Comparison of ENCODE assay signal across 1 cellular context in the genomic region with DNA sequence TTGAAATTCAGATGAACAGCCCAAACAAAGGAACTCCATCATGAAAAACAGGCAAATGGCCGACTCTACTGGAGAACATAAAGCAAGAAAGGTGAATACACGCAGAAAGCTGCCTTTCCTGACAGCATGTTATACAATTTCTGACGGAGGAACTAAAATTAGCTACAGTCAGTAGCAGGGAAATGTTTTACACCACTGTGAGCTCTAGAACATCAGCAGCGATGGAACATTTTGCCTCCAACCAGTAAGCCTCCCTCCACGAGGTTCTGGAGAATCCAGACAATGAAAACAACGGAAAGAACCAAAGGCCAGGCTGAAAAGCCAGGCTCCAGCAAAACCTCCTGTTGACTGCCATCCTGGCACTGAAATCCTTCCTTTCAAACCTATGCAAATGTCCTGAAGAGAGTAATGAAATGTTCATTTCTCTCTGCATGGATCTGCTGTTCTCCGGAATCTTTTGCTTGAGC.
TF ChIP-seq lines count a peak whose summit lies in the region.

No MANE protein-coding gene starts in this region.

TF ChIP-seq in HepG2, 621 proteins besides CTCF, POLR2A, EP300 and RAD21 (continued from another document):
- TF ChIP-seq, protein P1, sequence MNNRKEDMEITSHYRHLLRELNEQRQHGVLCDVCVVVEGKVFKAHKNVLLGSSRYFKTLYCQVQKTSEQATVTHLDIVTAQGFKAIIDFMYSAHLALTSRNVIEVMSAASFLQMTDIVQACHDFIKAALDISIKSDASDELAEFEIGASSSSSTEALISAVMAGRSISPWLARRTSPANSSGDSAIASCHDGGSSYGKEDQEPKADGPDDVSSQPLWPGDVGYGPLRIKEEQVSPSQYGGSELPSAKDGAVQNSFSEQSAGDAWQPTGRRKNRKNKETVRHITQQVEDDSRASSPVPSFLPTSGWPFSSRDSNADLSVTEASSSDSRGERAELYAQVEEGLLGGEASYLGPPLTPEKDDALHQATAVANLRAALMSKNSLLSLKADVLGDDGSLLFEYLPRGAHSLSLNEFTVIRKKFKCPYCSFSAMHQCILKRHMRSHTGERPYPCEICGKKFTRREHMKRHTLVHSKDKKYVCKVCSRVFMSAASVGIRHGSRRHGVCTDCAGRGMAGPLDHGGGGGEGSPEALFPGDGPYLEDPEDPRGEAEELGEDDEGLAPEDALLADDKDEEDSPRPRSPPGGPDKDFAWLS (CRISPR knock-in tag; IDR thresholded peaks at IDR 0.05; ENCODE audit: borderline replicate concordance) = no peak
- TF ChIP-seq MAFG (CRISPR knock-in tag; IDR thresholded peaks at IDR 0.05) (no peak), RBM22 (optimal IDR thresholded peaks at IDR 0.05; ENCODE audit: low read length) (no peak), HMG20A (CRISPR knock-in tag; IDR thresholded peaks at IDR 0.05; ENCODE audit: borderline replicate concordance) (no peak), DR1 (CRISPR knock-in tag; IDR thresholded peaks at IDR 0.05) (no peak), TSC22D2 (CRISPR knock-in tag; IDR thresholded peaks at IDR 0.05; ENCODE audit: borderline replicate concordance) (no peak), NAIF1 (CRISPR knock-in tag; IDR thresholded peaks at IDR 0.05; ENCODE audit: borderline replicate concordance) (no peak)
- TF ChIP-seq, protein P2, sequence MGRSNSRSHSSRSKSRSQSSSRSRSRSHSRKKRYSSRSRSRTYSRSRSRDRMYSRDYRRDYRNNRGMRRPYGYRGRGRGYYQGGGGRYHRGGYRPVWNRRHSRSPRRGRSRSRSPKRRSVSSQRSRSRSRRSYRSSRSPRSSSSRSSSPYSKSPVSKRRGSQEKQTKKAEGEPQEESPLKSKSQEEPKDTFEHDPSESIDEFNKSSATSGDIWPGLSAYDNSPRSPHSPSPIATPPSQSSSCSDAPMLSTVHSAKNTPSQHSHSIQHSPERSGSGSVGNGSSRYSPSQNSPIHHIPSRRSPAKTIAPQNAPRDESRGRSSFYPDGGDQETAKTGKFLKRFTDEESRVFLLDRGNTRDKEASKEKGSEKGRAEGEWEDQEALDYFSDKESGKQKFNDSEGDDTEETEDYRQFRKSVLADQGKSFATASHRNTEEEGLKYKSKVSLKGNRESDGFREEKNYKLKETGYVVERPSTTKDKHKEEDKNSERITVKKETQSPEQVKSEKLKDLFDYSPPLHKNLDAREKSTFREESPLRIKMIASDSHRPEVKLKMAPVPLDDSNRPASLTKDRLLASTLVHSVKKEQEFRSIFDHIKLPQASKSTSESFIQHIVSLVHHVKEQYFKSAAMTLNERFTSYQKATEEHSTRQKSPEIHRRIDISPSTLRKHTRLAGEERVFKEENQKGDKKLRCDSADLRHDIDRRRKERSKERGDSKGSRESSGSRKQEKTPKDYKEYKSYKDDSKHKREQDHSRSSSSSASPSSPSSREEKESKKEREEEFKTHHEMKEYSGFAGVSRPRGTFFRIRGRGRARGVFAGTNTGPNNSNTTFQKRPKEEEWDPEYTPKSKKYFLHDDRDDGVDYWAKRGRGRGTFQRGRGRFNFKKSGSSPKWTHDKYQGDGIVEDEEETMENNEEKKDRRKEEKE (IDR thresholded peaks at IDR 0.05) = no peak
- TF ChIP-seq, protein P3, sequence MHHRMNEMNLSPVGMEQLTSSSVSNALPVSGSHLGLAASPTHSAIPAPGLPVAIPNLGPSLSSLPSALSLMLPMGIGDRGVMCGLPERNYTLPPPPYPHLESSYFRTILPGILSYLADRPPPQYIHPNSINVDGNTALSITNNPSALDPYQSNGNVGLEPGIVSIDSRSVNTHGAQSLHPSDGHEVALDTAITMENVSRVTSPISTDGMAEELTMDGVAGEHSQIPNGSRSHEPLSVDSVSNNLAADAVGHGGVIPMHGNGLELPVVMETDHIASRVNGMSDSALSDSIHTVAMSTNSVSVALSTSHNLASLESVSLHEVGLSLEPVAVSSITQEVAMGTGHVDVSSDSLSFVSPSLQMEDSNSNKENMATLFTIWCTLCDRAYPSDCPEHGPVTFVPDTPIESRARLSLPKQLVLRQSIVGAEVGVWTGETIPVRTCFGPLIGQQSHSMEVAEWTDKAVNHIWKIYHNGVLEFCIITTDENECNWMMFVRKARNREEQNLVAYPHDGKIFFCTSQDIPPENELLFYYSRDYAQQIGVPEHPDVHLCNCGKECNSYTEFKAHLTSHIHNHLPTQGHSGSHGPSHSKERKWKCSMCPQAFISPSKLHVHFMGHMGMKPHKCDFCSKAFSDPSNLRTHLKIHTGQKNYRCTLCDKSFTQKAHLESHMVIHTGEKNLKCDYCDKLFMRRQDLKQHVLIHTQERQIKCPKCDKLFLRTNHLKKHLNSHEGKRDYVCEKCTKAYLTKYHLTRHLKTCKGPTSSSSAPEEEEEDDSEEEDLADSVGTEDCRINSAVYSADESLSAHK (CRISPR knock-in tag; IDR thresholded peaks at IDR 0.05; ENCODE audit: borderline replicate concordance) = no peak
- TF ChIP-seq, protein P4, sequence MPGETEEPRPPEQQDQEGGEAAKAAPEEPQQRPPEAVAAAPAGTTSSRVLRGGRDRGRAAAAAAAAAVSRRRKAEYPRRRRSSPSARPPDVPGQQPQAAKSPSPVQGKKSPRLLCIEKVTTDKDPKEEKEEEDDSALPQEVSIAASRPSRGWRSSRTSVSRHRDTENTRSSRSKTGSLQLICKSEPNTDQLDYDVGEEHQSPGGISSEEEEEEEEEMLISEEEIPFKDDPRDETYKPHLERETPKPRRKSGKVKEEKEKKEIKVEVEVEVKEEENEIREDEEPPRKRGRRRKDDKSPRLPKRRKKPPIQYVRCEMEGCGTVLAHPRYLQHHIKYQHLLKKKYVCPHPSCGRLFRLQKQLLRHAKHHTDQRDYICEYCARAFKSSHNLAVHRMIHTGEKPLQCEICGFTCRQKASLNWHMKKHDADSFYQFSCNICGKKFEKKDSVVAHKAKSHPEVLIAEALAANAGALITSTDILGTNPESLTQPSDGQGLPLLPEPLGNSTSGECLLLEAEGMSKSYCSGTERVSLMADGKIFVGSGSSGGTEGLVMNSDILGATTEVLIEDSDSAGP (CRISPR knock-in tag; IDR thresholded peaks at IDR 0.05; ENCODE audit: borderline replicate concordance) = no peak
- TF ChIP-seq, protein P5, sequence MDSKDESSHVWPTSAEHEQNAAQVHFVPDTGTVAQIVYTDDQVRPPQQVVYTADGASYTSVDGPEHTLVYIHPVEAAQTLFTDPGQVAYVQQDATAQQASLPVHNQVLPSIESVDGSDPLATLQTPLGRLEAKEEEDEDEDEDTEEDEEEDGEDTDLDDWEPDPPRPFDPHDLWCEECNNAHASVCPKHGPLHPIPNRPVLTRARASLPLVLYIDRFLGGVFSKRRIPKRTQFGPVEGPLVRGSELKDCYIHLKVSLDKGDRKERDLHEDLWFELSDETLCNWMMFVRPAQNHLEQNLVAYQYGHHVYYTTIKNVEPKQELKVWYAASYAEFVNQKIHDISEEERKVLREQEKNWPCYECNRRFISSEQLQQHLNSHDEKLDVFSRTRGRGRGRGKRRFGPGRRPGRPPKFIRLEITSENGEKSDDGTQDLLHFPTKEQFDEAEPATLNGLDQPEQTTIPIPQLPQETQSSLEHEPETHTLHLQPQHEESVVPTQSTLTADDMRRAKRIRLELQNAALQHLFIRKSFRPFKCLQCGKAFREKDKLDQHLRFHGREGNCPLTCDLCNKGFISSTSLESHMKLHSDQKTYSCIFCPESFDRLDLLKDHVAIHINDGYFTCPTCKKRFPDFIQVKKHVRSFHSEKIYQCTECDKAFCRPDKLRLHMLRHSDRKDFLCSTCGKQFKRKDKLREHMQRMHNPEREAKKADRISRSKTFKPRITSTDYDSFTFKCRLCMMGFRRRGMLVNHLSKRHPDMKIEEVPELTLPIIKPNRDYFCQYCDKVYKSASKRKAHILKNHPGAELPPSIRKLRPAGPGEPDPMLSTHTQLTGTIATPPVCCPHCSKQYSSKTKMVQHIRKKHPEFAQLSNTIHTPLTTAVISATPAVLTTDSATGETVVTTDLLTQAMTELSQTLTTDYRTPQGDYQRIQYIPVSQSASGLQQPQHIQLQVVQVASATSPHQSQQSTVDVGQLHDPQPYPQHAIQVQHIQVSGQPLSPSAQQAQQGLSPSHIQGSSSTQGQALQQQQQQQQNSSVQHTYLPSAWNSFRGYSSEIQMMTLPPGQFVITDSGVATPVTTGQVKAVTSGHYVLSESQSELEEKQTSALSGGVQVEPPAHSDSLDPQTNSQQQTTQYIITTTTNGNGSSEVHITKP (CRISPR knock-in tag; IDR thresholded peaks at IDR 0.05; ENCODE audit: low read depth) = no peak
- TF ChIP-seq, protein P6, sequence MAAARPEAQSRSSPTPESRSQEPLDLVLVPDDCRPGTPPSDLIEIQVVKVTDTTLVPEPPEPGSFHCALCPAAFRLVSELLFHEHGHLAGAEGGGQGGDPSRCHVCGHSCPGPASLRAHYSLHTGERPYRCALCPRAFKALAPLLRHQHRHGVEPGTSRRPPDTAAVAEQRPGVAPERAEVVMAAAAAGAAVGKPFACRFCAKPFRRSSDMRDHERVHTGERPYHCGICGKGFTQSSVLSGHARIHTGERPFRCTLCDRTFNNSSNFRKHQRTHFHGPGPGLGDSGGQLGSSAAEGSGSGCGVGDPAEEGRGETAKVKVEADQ (CRISPR knock-in tag; IDR thresholded peaks at IDR 0.05; ENCODE audit: borderline replicate concordance) = no peak
